ENCODE assay signal across 8 cellular contexts in the genomic region with DNA sequence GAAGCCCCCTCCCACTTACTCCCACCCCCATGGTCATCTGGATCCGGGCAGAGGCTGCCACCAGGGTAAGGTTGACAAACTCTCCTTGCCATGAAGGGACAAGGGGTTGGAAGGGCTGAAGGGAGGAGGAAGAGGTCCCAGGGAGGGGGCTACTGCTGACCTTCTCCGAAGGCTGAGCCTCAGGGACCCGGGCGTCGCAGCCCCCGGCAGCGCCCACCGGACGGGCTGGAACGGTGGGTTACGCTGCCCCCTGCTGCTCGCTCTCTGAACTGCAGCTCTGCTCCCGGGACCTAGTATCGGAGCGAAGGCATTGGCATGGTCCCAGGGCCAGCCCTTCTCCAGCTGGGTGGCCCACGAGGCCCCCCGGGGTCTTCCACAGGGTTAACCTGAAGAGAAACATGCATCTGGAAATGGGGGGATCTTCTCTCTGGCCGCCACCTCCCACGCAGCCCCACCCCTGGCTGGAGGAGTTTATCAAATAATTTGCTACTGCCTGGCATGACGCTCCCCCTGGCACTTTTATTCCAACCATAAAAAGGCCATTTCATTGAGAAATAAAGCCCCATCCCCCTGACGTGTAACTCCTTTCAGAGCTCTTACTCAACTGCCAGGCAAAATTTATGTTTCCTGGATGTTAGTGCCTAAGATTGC.
A peak's percentile ranks its signal among the peaks of the same experiment; 100 is the strongest.
DNase-seq lines count a peak whose midpoint lies in the region; ATAC-seq and TF ChIP-seq lines count a peak whose summit lies in the region.

No MANE protein-coding gene starts in this region.

- H3K27me3 Mint-ChIP-seq in CD8-positive, alpha-beta T cell (ENCODE audit: low read depth) = peaks cover 25% of the 10 kb centered on the region
- peaks cover 45% of the 10 kb centered on the region for H3K27me3 Mint-ChIP-seq in HFFc6 (ENCODE audit: insufficient read depth)
- peaks cover 79% of the 10 kb centered on the region for H3K27me3 Mint-ChIP-seq in stimulated activated memory B cell treated with anti-CD40 and anti-IgM and Interleukin-4, amounts not matched to agents 10 μg/mL and 1 μg/mL and 100 μg/mL, for 72 hours

- no peak overlapping the region for H3K27ac Mint-ChIP-seq in CD8-positive, alpha-beta T cell
- H3K27ac Mint-ChIP-seq in HFFc6 = no peak overlapping the region
- no peak overlapping the region for H3K27ac Mint-ChIP-seq in stimulated activated memory B cell treated with anti-CD40 and anti-IgM and Interleukin-4, amounts not matched to agents 10 μg/mL and 1 μg/mL and 100 μg/mL, for 72 hours

- H3K36me3 Mint-ChIP-seq in CD8-positive, alpha-beta T cell = no peaks in the 10 kb centered on the region
- H3K36me3 Mint-ChIP-seq in HFFc6 (ENCODE audit: low read depth) = no peaks in the 10 kb centered on the region
- H3K36me3 Mint-ChIP-seq in stimulated activated memory B cell treated with anti-CD40 and anti-IgM and Interleukin-4, amounts not matched to agents 10 μg/mL and 1 μg/mL and 100 μg/mL, for 72 hours = no peaks in the 10 kb centered on the region

- H3K27me3 ChIP-seq in CD8-positive, alpha-beta T cell (ENCODE audit: insufficient read depth, low read length) = peaks cover 7% of the 10 kb centered on the region
- H3K27me3 ChIP-seq in brain microvascular endothelial cell (replicated peaks) = peaks cover 13% of the 10 kb centered on the region

- POLR2A ChIA-PET in CD8-positive, alpha-beta T cell (lab: Charles Lee) = interaction anchor here (0.9 to 1.1 kb wide), 2 partner anchors 24 to 448 kb away, joined by 3 to 4 read pairs; no protein-coding TSS in a partner anchor

- ATAC-seq in CD8-positive, alpha-beta T cell = peak; percentile 75
- no peak for ATAC-seq in HG02678 (IDR thresholded peaks at IDR 0.05; ENCODE audit: unreplicated experiment)
- no peak for ATAC-seq in stimulated activated memory B cell treated with anti-CD40 and anti-IgM and Interleukin-4, amounts not matched to agents 10 μg/mL and 1 μg/mL and 100 μg/mL, for 72 hours

- in situ Hi-C loops in brain microvascular endothelial cell (cut with HindIII; ENCODE audit: low pct_ligation_motif_present, low sequenced_read_pairs) = no loop called here

- H3K27ac ChIP-seq in CD8-positive, alpha-beta T cell (ENCODE audit: low read depth, low read length) = no peak overlapping the region
- H3K27ac ChIP-seq in brain microvascular endothelial cell = no peak overlapping the region

- peaks cover 43% of the 10 kb centered on the region for H3K4me1 ChIP-seq in CD8-positive, alpha-beta T cell (ENCODE audit: insufficient read depth, low read length)

- TF ChIP-seq CTCF in CD8-positive, alpha-beta T cell (IDR thresholded peaks at IDR 0.05) = peak; percentile 82
- TF ChIP-seq CTCF in HFFc6 (IDR thresholded peaks at IDR 0.05) (peak; percentile 98), brain microvascular endothelial cell (IDR thresholded peaks at IDR 0.05; ENCODE audit: low read depth, low read length, missing control alignments) (peak; percentile 97)

- CTCF ChIA-PET in CD8-positive, alpha-beta T cell (lab: Charles Lee) = interaction anchor here (0.6 to 1.6 kb wide), 24 partner anchors 14 to 569 kb away, joined by 3 to 10 read pairs (median 4); partner anchors contain the start of gene CENPS

- H3K36me3 ChIP-seq in CD8-positive, alpha-beta T cell (ENCODE audit: insufficient read depth, low read length) = no peaks in the 10 kb centered on the region
- no peaks in the 10 kb centered on the region for H3K36me3 ChIP-seq in brain microvascular endothelial cell (replicated peaks)

- H3K9me3 ChIP-seq in CD8-positive, alpha-beta T cell (ENCODE audit: low read length) = no peaks in the 10 kb centered on the region

- intact Hi-C loops in CD8-positive, alpha-beta T cell (cut with DNase I, micrococcal nuclease) = loop anchor here (1.0 to 2.0 kb wide), 5 partner anchors 75 to 447 kb away; no protein-coding TSS in a partner anchor

- H3K9me3 Mint-ChIP-seq in CD8-positive, alpha-beta T cell = no peaks in the 10 kb centered on the region
- H3K9me3 Mint-ChIP-seq in HFFc6 = no peaks in the 10 kb centered on the region
- no peaks in the 10 kb centered on the region for H3K9me3 Mint-ChIP-seq in stimulated activated memory B cell treated with anti-CD40 and anti-IgM and Interleukin-4, amounts not matched to agents 10 μg/mL and 1 μg/mL and 100 μg/mL, for 72 hours

- peak; percentile 47 to 78 (median 54) for DNase-seq in CD8-positive, alpha-beta T cell
- no peak for DNase-seq in HFFc6
- peak; percentile 66 for DNase-seq in T-helper 9 cell
- DNase-seq in brain microvascular endothelial cell = peak; percentile 14
- peak; percentile 27 for DNase-seq in kidney tubule cell (ENCODE audit: low spot score)
- DNase-seq in stimulated activated CD4-positive, alpha-beta T cell treated with anti-CD3 and anti-CD28 coated beads, TNF-alpha, amount 100 ng/mL, for 48 hours (ENCODE audit: low read depth in 3 of 3) = peak; percentile 23 to 48 (median 43)

- H3K4me3 ChIP-seq in CD8-positive, alpha-beta T cell (ENCODE audit: low read depth, low read length) = no peak overlapping the region
- H3K4me3 ChIP-seq in brain microvascular endothelial cell (ENCODE audit: low read depth, low read length) = no peak overlapping the region

- no peak overlapping the region for H3K4me3 Mint-ChIP-seq in CD8-positive, alpha-beta T cell
- H3K4me3 Mint-ChIP-seq in HFFc6 = no peak overlapping the region
- H3K4me3 Mint-ChIP-seq in stimulated activated memory B cell treated with anti-CD40 and anti-IgM and Interleukin-4, amounts not matched to agents 10 μg/mL and 1 μg/mL and 100 μg/mL, for 72 hours = no peak overlapping the region

- H3K4me1 Mint-ChIP-seq in CD8-positive, alpha-beta T cell (ENCODE audit: low read depth) = peaks cover 41% of the 10 kb centered on the region
- H3K4me1 Mint-ChIP-seq in HFFc6 (ENCODE audit: low read depth) = peaks cover 17% of the 10 kb centered on the region
- peaks cover 44% of the 10 kb centered on the region for H3K4me1 Mint-ChIP-seq in stimulated activated memory B cell treated with anti-CD40 and anti-IgM and Interleukin-4, amounts not matched to agents 10 μg/mL and 1 μg/mL and 100 μg/mL, for 72 hours
